Comparison of ENCODE assay signal across 21 cellular contexts in the genomic region with DNA sequence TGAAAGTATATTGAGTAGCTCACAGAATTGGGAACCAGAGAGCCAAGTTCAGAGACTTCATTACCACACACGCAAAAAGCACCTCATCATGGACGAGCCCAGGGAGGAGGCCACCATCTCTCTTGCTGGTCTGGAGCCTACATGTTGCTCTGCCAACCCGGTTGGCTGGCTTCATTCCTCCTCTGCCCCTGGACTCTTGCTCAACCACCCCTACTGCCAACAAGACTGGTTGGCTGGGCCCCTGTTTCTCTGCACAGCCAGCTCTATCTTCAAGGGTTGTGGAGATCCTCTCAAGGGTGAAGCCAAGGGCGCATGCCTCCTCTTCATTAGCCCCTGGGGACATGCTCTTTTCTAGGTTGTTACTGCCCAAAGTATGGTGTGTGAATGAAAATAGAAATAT.
"Had no signal": no experiment of that assay in that cellular context is flagged by ENCODE, and none has a peak within 500 bp of the region (broad histone marks: within the 10 kb centered on the region; RNA-seq: fewer than 3 reads in every experiment).

No MANE protein-coding gene starts in this region.

- H3K9ac ChIP-seq: KMS-11, SK-N-SH had no signal

- DNase-seq: MV-4-11, NCI-H1048, NCI-H1105, NCI-H1417, NCI-H1436 treated with DMSO at 0.1 percent for 48 hours, NCI-H1694, NCI-H1930, NCI-H2081, NCI-H2107, NCI-H2227 treated with DMSO at 0.1 percent for 48 hours, NCI-H510A, NCI-H524 treated with DMSO at 0.1 percent for 48 hours, NCI-H69, NCI-H774, RPMI8226, SHP77, SK-N-SH had no signal

- H3K36me3 Mint-ChIP-seq: IgD-negative memory B cell had no signal

- H3K4me3 ChIP-seq: K562 had no signal

- ATAC-seq: K562 had no signal

- H3K4me2 ChIP-seq: KMS-11, SK-N-SH had no signal

- H3K9me3 ChIP-seq: SK-N-SH had no signal

- H3K4me3 Mint-ChIP-seq: IgD-negative memory B cell had no signal

- H3K27ac Mint-ChIP-seq: IgD-negative memory B cell had no signal

- H3K9me2 ChIP-seq: SK-N-SH had no signal

- H3K4me1 Mint-ChIP-seq: IgD-negative memory B cell had no signal

- H3K27ac ChIP-seq: HL-60, KMS-11 had no signal
